Comparison of ENCODE assay signal across 1 cellular context in genomic region chr16:29996773-29997250, GRCh38.
TF ChIP-seq lines count a peak whose summit lies in the region.

No MANE protein-coding gene starts in this region.

TF ChIP-seq in endothelial cell of umbilical vein, 7 proteins besides CTCF, POLR2A, EP300 and RAD21 (continued from another document):
- TF ChIP-seq MYC (IDR thresholded peaks at IDR 0.05; ENCODE audit: low read depth, low read length) (no peak), EZH2 (IDR thresholded peaks at IDR 0.05; ENCODE audit: borderline replicate concordance, low read depth, low read length, severe bottlenecking) (no peak), FOS (IDR thresholded peaks at IDR 0.05; ENCODE audit: borderline replicate concordance, insufficient read depth, low read length) (no peak), GATA2 (IDR thresholded peaks at IDR 0.05; ENCODE audit: insufficient read depth, insufficient read length, low read depth, low read length) (no peak), POLR2AphosphoS5 (IDR thresholded peaks at IDR 0.05; ENCODE audit: insufficient read depth, low read depth, low read length) (no peak)
- TF ChIP-seq, protein P1, sequence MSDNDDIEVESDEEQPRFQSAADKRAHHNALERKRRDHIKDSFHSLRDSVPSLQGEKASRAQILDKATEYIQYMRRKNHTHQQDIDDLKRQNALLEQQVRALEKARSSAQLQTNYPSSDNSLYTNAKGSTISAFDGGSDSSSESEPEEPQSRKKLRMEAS (IDR thresholded peaks at IDR 0.05; ENCODE audit: insufficient read depth, insufficient read length): no peak
